ENCODE assay signal across 22 cellular contexts in the genomic region with DNA sequence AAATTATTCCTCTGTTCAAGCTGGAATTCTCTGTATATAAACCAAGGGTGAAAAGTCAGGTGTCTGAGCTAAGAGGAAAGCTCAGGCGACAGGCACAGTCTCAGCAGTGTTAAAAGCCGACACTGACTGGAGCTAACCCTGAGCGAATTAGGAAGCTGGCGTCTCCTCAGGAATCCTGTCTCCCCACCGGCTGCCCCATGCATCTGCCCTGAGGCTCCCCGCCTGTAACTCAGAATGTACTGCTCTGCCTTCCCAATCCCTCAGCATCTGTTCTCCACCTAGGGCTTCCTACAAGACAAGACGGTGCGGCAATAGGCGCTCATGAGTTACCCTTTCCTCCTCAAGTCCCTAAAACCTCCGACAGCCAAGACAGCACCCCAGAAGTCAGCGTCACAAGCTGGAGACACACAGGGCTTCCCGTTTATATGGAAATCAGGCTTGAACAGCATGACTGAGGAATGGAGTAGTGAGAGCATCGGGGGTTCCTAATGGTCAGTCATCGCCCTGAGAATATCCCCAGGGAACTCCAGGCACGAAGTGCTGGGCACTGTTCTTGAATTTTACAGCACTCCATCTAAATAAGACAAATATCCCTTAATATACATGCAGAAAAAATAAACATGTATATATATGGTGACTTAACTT.
"Had no signal": no experiment of that assay in that cellular context is flagged by ENCODE, and none has a peak within 500 bp of the region (broad histone marks: within the 10 kb centered on the region; RNA-seq: fewer than 3 reads in every experiment).

No MANE protein-coding gene starts in this region.

- H3K9me3 ChIP-seq: gastrocnemius medialis, thoracic aorta had no signal

- H3K27ac ChIP-seq: neural progenitor cell, thoracic aorta had no signal

- H3K9me3 Mint-ChIP-seq: activated naive CD4-positive, alpha-beta T cell treated with anti-CD3 and anti-CD28 coated beads for 36 hours; activated naive CD8-positive, alpha-beta T cell treated with anti-CD3 and anti-CD28 coated beads, Interleukin-2, amount 10 ng/mL, durations not matched to agents 7 days and 5 days; activated T-cell treated with anti-CD3 and anti-CD28 coated beads, Interleukin-2, amount 50 U/mL, for 72 hours; naive B cell; neural progenitor cell; type B pancreatic cell had no signal

- H3K27me3 ChIP-seq: gastrocnemius medialis, neural progenitor cell had no signal

- H2AFZ ChIP-seq: neural progenitor cell had no signal

- H3K27ac Mint-ChIP-seq: activated naive CD4-positive, alpha-beta T cell treated with anti-CD3 and anti-CD28 coated beads for 36 hours; activated naive CD8-positive, alpha-beta T cell treated with anti-CD3 and anti-CD28 coated beads, Interleukin-2, amount 10 ng/mL, durations not matched to agents 7 days and 5 days; activated T-cell treated with anti-CD3 and anti-CD28 coated beads, Interleukin-2, amount 50 U/mL, for 72 hours; neural progenitor cell; progenitor cell of endocrine pancreas; type B pancreatic cell had no signal

- H3K4me3 Mint-ChIP-seq: activated naive CD4-positive, alpha-beta T cell treated with anti-CD3 and anti-CD28 coated beads for 36 hours; activated naive CD8-positive, alpha-beta T cell treated with anti-CD3 and anti-CD28 coated beads, Interleukin-2, amount 10 ng/mL, durations not matched to agents 7 days and 5 days; activated T-cell treated with anti-CD3 and anti-CD28 coated beads, Interleukin-2, amount 50 U/mL, for 72 hours; naive B cell; neural progenitor cell; T-helper 17 cell; type B pancreatic cell had no signal

- H3K4me1 ChIP-seq: gastrocnemius medialis, neural progenitor cell had no signal

- H3K4me3 ChIP-seq: gastrocnemius medialis, neural progenitor cell, thoracic aorta had no signal

- H3K9ac ChIP-seq: neural progenitor cell had no signal

- DNase-seq: activated CD4-positive, alpha-beta T cell treated with anti-CD3 and anti-CD28 coated beads for 4 hours; activated CD4-positive, alpha-beta T cell treated with anti-CD3 and anti-CD28 coated beads, Interleukin-2, amount 50 U/mL, for 48 hours; activated CD4-positive, CD25-positive, alpha-beta regulatory T cell; activated effector memory CD4-positive, alpha-beta T cell treated with Interleukin-2 at 50 U/mL for 16 hours; activated naive CD4-positive, alpha-beta T cell treated with anti-CD3 and anti-CD28 coated beads for 36 hours; activated naive CD8-positive, alpha-beta T cell treated with anti-CD3 and anti-CD28 coated beads, Interleukin-2, amount 10 ng/mL, durations not matched to agents 7 days and 5 days; activated T-cell treated with anti-CD3 and anti-CD28 coated beads, Interleukin-2, amount 50 U/mL, for 72 hours; amygdala; cortex of kidney; gastrocnemius medialis; hypothalamus; left colon; naive B cell; retina; stimulated activated CD4-positive, alpha-beta T cell treated with anti-CD3 and anti-CD28 coated beads, Interleukin-4, amount 100 ng/mL, for 24 hours; stimulated activated naive CD4-positive, alpha-beta T cell treated with Interleukin-2 at 50 U/mL for 16 hours; SW 1271; T-helper 17 cell had no signal

- H3K27me3 Mint-ChIP-seq: activated naive CD8-positive, alpha-beta T cell treated with anti-CD3 and anti-CD28 coated beads, Interleukin-2, amount 10 ng/mL, durations not matched to agents 7 days and 5 days; naive B cell; progenitor cell of endocrine pancreas; T-helper 17 cell; type B pancreatic cell had no signal

- H3K4me2 ChIP-seq: neural progenitor cell had no signal
